ENCODE assay signal across 8 cellular contexts in genomic region chr10:109924100-109924499, GRCh38. TPM values are rescaled to one million over a fixed set of nuclear protein-coding genes. Genes with fewer than 3 reads are reported as not detected.
DNase-seq lines count a peak whose midpoint lies in the region; ATAC-seq and TF ChIP-seq lines count a peak whose summit lies in the region.

No MANE protein-coding gene starts in this region.

- peaks cover 37% of the 10 kb centered on the region for H3K79me2 ChIP-seq in MM.1S (ENCODE audit: low read length)

- peaks cover 6 to 49% (median 38%) of the 10 kb centered on the region in 4 donors for H3K4me1 Mint-ChIP-seq in CD4-positive, CD25-positive, alpha-beta regulatory T cell

- H3F3A ChIP-seq in MM.1S (ENCODE audit: insufficient read depth, low read length), result no peaks in the 10 kb centered on the region

- H2AFZ ChIP-seq in MM.1S (ENCODE audit: low read length) (peak overlapping the region; percentile 87; the same call in 1 of the 2 replicates), neuron (ENCODE audit: low read depth, low read length) (peak overlapping the region; percentile 70)

- no peaks in the 10 kb centered on the region for H3K9me3 Mint-ChIP-seq in CD4-positive, CD25-positive, alpha-beta regulatory T cell

- no peak for TF ChIP-seq CTCF in MM.1S (IDR thresholded peaks at IDR 0.05; ENCODE audit: low read length)
- no peak for TF ChIP-seq CTCF in colonic mucosa (IDR thresholded peaks at IDR 0.05)

- H3K4me3 Mint-ChIP-seq in CD4-positive, CD25-positive, alpha-beta regulatory T cell, result peak overlapping the region; percentile 76 to 98 (median 87)

- H3K9ac ChIP-seq in MM.1S (ENCODE audit: low read length), result no peak overlapping the region
- H3K9ac ChIP-seq in colonic mucosa (ENCODE audit: low read depth in 2 of 2, low read length in 2 of 2), result peak overlapping the region; percentile 24 to 78

- peaks cover under 1% of the 10 kb centered on the region for H3K27me3 Mint-ChIP-seq in CD4-positive, CD25-positive, alpha-beta regulatory T cell

- H3K9me3 ChIP-seq in CD4-positive, CD25-positive, alpha-beta regulatory T cell (ENCODE audit: control insufficient read depth in 2 of 2, low read length in 2 of 2), result no peaks in the 10 kb centered on the region
- H3K9me3 ChIP-seq in MM.1S (replicated peaks; ENCODE audit: insufficient read depth, low read length) (no peaks in the 10 kb centered on the region), colonic mucosa (no peaks in the 10 kb centered on the region), neuron (ENCODE audit: low read length) (no peaks in the 10 kb centered on the region)

- no peak overlapping the region for H3K27ac ChIP-seq in CD4-positive, CD25-positive, alpha-beta regulatory T cell (ENCODE audit: insufficient read depth, low read length, poor library complexity, severe bottlenecking)
- H3K27ac ChIP-seq in MM.1S (ENCODE audit: low read length), result no peak overlapping the region
- H3K27ac ChIP-seq in colonic mucosa, result no peak overlapping the region

- H3K9me2 ChIP-seq in MM.1S (replicated peaks; ENCODE audit: insufficient read depth, low read length), result no peaks in the 10 kb centered on the region

- intact Hi-C loops in colonic mucosa (cut with DNase I), result no loop called here

- no peak for DNase-seq in CD4-positive, CD25-positive, alpha-beta regulatory T cell
- DNase-seq in MM.1S, result no peak
- no peak for DNase-seq in colonic mucosa
- DNase-seq in amygdala (lab: John Stamatoyannopoulos, UW), result no peak
- no peak for DNase-seq in NCI-H82 treated with DMSO at 0.1 percent for 48 hours (lab: John Stamatoyannopoulos, UW; ENCODE audit: unreplicated experiment)
- no peak for DNase-seq in GDM1 (lab: John Stamatoyannopoulos, UW)

- peaks cover 32% of the 10 kb centered on the region for H3K4me1 ChIP-seq in CD4-positive, CD25-positive, alpha-beta regulatory T cell (ENCODE audit: control insufficient read depth, insufficient read depth, low read length, poor library complexity, severe bottlenecking)
- peaks cover 24% of the 10 kb centered on the region for H3K4me1 ChIP-seq in MM.1S (ENCODE audit: low read length)
- peaks cover 11% of the 10 kb centered on the region for H3K4me1 ChIP-seq in colonic mucosa
- H3K4me1 ChIP-seq in neuron (ENCODE audit: insufficient read depth, low read length), result peaks cover 15% of the 10 kb centered on the region

- no peaks in the 10 kb centered on the region for H3K36me3 Mint-ChIP-seq in CD4-positive, CD25-positive, alpha-beta regulatory T cell

- H3K4me3 ChIP-seq in CD4-positive, CD25-positive, alpha-beta regulatory T cell (ENCODE audit: low read depth, low read length), result peak overlapping the region; percentile 65
- H3K4me3 ChIP-seq in MM.1S (ENCODE audit: low read length) (no peak overlapping the region; the same call in 1 of the 2 replicates), colonic mucosa (no peak overlapping the region), neuron (ENCODE audit: low read length) (peak overlapping the region; percentile 81)

- H3K36me3 ChIP-seq in CD4-positive, CD25-positive, alpha-beta regulatory T cell (ENCODE audit: control insufficient read depth, insufficient read depth, low read length), result no peaks in the 10 kb centered on the region
- no peaks in the 10 kb centered on the region for H3K36me3 ChIP-seq in MM.1S (replicated peaks; ENCODE audit: insufficient read depth, low read length)
- no peaks in the 10 kb centered on the region for H3K36me3 ChIP-seq in colonic mucosa
- no peaks in the 10 kb centered on the region for H3K36me3 ChIP-seq in neuron (ENCODE audit: insufficient read depth, low read length)

- H3K27me3 ChIP-seq in CD4-positive, CD25-positive, alpha-beta regulatory T cell (ENCODE audit: control insufficient read depth, insufficient read depth, low read length), result no peaks in the 10 kb centered on the region
- H3K27me3 ChIP-seq in MM.1S (replicated peaks; ENCODE audit: insufficient read depth, low read length) (no peaks in the 10 kb centered on the region), colonic mucosa (no peaks in the 10 kb centered on the region), neuron (ENCODE audit: insufficient read depth, low read length) (no peaks in the 10 kb centered on the region)

- no peak for ATAC-seq in CD4-positive, CD25-positive, alpha-beta regulatory T cell (ENCODE audit: low read depth in 2 of 2)
- ATAC-seq in HG02798 (IDR thresholded peaks at IDR 0.05; ENCODE audit: poor library complexity, unreplicated experiment), result no peak

- 0 out of 2 replicates have a peak overlapping the region, but pooled peaks have one; percentile 77 for H3K4me2 ChIP-seq in MM.1S (ENCODE audit: low read depth, low read length)

- H4K20me1 ChIP-seq in MM.1S (ENCODE audit: insufficient read depth, low read length), result no peaks in the 10 kb centered on the region

- peak overlapping the region; percentile 72 to 86 (median 80) for H3K27ac Mint-ChIP-seq in CD4-positive, CD25-positive, alpha-beta regulatory T cell

RNA-seq across cellular contexts. Expression of gene XPNPEP1, which starts 0.8 kb away (rescaled TPM):
- total RNA-seq in CD4-positive, CD25-positive, alpha-beta regulatory T cell, result 52.4 TPM
- 10 to 100 TPM; 14.9 to 19.2 (median 17.8) TPM for polyA plus RNA-seq in CD4-positive, CD25-positive, alpha-beta regulatory T cell
- total RNA-seq in colonic mucosa, result 100 to 1,000 TPM; 122 to 127 TPM

Comparison
In these comparisons a context has a peak if more than half of its experiments do, and no peak if none do; other contexts are left out.
1. H3K4me3 ChIP-seq: peak in CD4-positive, CD25-positive, alpha-beta regulatory T cell (single experiment) and neuron (single experiment); none in MM.1S (single experiment) and colonic mucosa (single experiment).